ENCODE assay signal across 23 cellular contexts in genomic region chr5:56307714-56308346, GRCh38.
DNase-seq lines count a peak whose midpoint lies in the region; TF ChIP-seq lines count a peak whose summit lies in the region.
"Had no signal": no experiment of that assay in that cellular context is flagged by ENCODE, and none has a peak within 500 bp of the region (broad histone marks: within the 10 kb centered on the region; RNA-seq: fewer than 3 reads in every experiment).

No MANE protein-coding gene starts in this region.

- no peak overlapping the region for H3K4ac ChIP-seq in mesenchymal stem cell (ENCODE audit: low read depth in 1 of 2, low read length in 2 of 2)

- H3K9me3 ChIP-seq in Karpas-422 (ENCODE audit: low read length), result no peaks in the 10 kb centered on the region
- H3K9me3 ChIP-seq in mesenchymal stem cell (ENCODE audit: control insufficient read depth, low read length), result peaks cover 10% of the 10 kb centered on the region
- H3K9me3 ChIP-seq in effector memory CD4-positive, alpha-beta T cell (ENCODE audit: control insufficient read depth, low read length), result no peaks in the 10 kb centered on the region
- H3K9me3 ChIP-seq: BE2C had no signal

- peak overlapping the region; percentile 67 for H2BK120ac ChIP-seq in mesenchymal stem cell (ENCODE audit: low read depth, low read length)

- DNase-seq in Karpas-422, result peak; percentile 32
- peak; percentile 97 for DNase-seq in amniotic epithelial cell (ENCODE audit: low read depth)
- DNase-seq in mesenchymal stem cell, result no peak
- DNase-seq in retinal pigment epithelial cell (ENCODE audit: low read depth), result peak; percentile 27
- DNase-seq in SKM-1 (lab: John Stamatoyannopoulos, UW; ENCODE audit: unreplicated experiment), result no peak
- no peak for DNase-seq in effector memory CD4-positive, alpha-beta T cell
- DNase-seq in glomerular visceral epithelial cell (ENCODE audit: extremely low spot score), result no peak
- DNase-seq: BE2C; CD4-positive, CD25-positive, alpha-beta regulatory T cell; COR-L47; DMS 273 treated with DMSO at 0.1 percent for 48 hours; DMS79 treated with DMSO at 0.1 percent for 48 hours; GOT3; HCEC 1CT; MM.1S; NCI-H1092 treated with DMSO at 0.1 percent for 48 hours; NCI-H1436 treated with DMSO at 0.1 percent for 48 hours; NCI-H1930; NCI-H2227 treated with DMSO at 0.1 percent for 48 hours; NCI-H510A treated with DMSO at 0.1 percent for 48 hours; NCI-H748 treated with DMSO at 0.1 percent for 48 hours; NK-92 treated with Interleukin-12 subunit alpha and Interleukin-12 subunit beta, amount 100 ng/mL, for 24 hours; SIG-M5 had no signal

- H4K91ac ChIP-seq in mesenchymal stem cell (ENCODE audit: low read length), result peak overlapping the region; percentile 20

- H3K4me3 ChIP-seq in Karpas-422 (ENCODE audit: low read length) (no peak overlapping the region), mesenchymal stem cell (ENCODE audit: insufficient read depth in 1 of 2, low read depth in 1 of 2, low read length in 2 of 2) (no peak overlapping the region), retinal pigment epithelial cell (ENCODE audit: low read length) (no peak overlapping the region)
- no peak overlapping the region for H3K4me3 ChIP-seq in effector memory CD4-positive, alpha-beta T cell (ENCODE audit: insufficient read depth, low read depth, low read length, poor library complexity, severe bottlenecking)

- H3K27me3 ChIP-seq in Karpas-422 (ENCODE audit: low read length) (no peaks in the 10 kb centered on the region), mesenchymal stem cell (ENCODE audit: control insufficient read depth in 1 of 2, insufficient read depth in 1 of 2, low read length in 2 of 2) (peaks cover 0 to 15% of the 10 kb centered on the region in 2 experiments)
- H3K27me3 ChIP-seq in effector memory CD4-positive, alpha-beta T cell (replicated peaks; ENCODE audit: control insufficient read depth, insufficient read depth, low read length, poor library complexity, severe bottlenecking), result no peaks in the 10 kb centered on the region
- H3K27me3 ChIP-seq: BE2C had no signal

- H2AK5ac ChIP-seq in mesenchymal stem cell (ENCODE audit: low read length, severe bottlenecking), result no peak overlapping the region

- no peak overlapping the region for H3K23ac ChIP-seq in mesenchymal stem cell (ENCODE audit: low read length in 2 of 2)

- H3K4me2 ChIP-seq in Karpas-422 (ENCODE audit: low read depth, low read length, poor library complexity, severe bottlenecking) (no peak overlapping the region), mesenchymal stem cell (ENCODE audit: low read length, poor library complexity, severe bottlenecking) (no peak overlapping the region)

- H2BK5ac ChIP-seq in mesenchymal stem cell (ENCODE audit: low read depth, low read length, poor library complexity, severe bottlenecking), result no peak overlapping the region

- H2BK15ac ChIP-seq in mesenchymal stem cell (ENCODE audit: low read depth, poor library complexity, severe bottlenecking), result no peak overlapping the region

- peak overlapping the region in 1 of 2 experiments; percentile 72 for H2BK12ac ChIP-seq in mesenchymal stem cell (ENCODE audit: low read length in 2 of 2)

- H4K20me1 ChIP-seq in Karpas-422 (ENCODE audit: insufficient read depth, low read depth, low read length), result no peaks in the 10 kb centered on the region

- H3K27ac ChIP-seq in Karpas-422 (ENCODE audit: low read length), result no peak overlapping the region
- H3K27ac ChIP-seq in mesenchymal stem cell (ENCODE audit: low read length, poor library complexity, severe bottlenecking), result no peak overlapping the region
- H3K27ac ChIP-seq in effector memory CD4-positive, alpha-beta T cell (ENCODE audit: insufficient read depth, low read length, poor library complexity, severe bottlenecking), result no peak overlapping the region

- no peaks in the 10 kb centered on the region for H3K4me1 ChIP-seq in Karpas-422 (ENCODE audit: low read length)
- peaks cover 5% of the 10 kb centered on the region for H3K4me1 ChIP-seq in mesenchymal stem cell (ENCODE audit: control insufficient read depth, insufficient read depth, low read depth, low read length)
- H3K4me1 ChIP-seq in effector memory CD4-positive, alpha-beta T cell (ENCODE audit: control insufficient read depth, insufficient read depth, low read length, poor library complexity, severe bottlenecking), result no peaks in the 10 kb centered on the region

- H4K8ac ChIP-seq in mesenchymal stem cell (ENCODE audit: low read length), result no peak overlapping the region

- peak overlapping the region in 1 of 2 experiments; percentile 56 for H3K18ac ChIP-seq in mesenchymal stem cell (ENCODE audit: low read depth in 1 of 2, low read length in 2 of 2)

- H3K79me1 ChIP-seq in mesenchymal stem cell (replicated peaks; ENCODE audit: low read length, poor library complexity, severe bottlenecking), result no peaks in the 10 kb centered on the region

- H3K79me2 ChIP-seq in Karpas-422 (ENCODE audit: low read length), result no peaks in the 10 kb centered on the region

- no peaks in the 10 kb centered on the region for H3K9me2 ChIP-seq in Karpas-422 (replicated peaks; ENCODE audit: insufficient read depth, low read length)

- no peak overlapping the region for H3K14ac ChIP-seq in mesenchymal stem cell (ENCODE audit: low read length in 2 of 2)

- H3K9ac ChIP-seq in Karpas-422 (ENCODE audit: low read length) (no peak overlapping the region), mesenchymal stem cell (ENCODE audit: low read length) (no peak overlapping the region)

- WGBS in mesenchymal stem cell, result 97% methylated on average over 1 of the region's 1 CpG

- no peaks in the 10 kb centered on the region for H3K36me3 ChIP-seq in Karpas-422 (ENCODE audit: insufficient read depth, low read length)
- H3K36me3 ChIP-seq in mesenchymal stem cell (ENCODE audit: control insufficient read depth in 1 of 2, insufficient read depth in 2 of 2, low read depth in 1 of 2, low read length in 2 of 2), result no peaks in the 10 kb centered on the region
- no peaks in the 10 kb centered on the region for H3K36me3 ChIP-seq in effector memory CD4-positive, alpha-beta T cell (ENCODE audit: control insufficient read depth, insufficient read depth, low read length)
- H3K36me3 ChIP-seq: BE2C had no signal

- TF ChIP-seq CTCF in retinal pigment epithelial cell (conservative IDR thresholded peaks at IDR 0.05; ENCODE audit: low read depth, low read length), result no peak

- no peak overlapping the region for H2AFZ ChIP-seq in Karpas-422 (ENCODE audit: low read length)
- no peak overlapping the region for H2AFZ ChIP-seq in mesenchymal stem cell (ENCODE audit: low read depth, low read length)

Comparison
In these comparisons a context has a peak if more than half of its experiments do, and no peak if none do; other contexts are left out.
1. DNase-seq: peak in Karpas-422 (single experiment), amniotic epithelial cell (single experiment) and retinal pigment epithelial cell (single experiment); none in mesenchymal stem cell (single experiment), SKM-1 (single experiment), effector memory CD4-positive, alpha-beta T cell (0 of 3) and glomerular visceral epithelial cell (single experiment).